1 cellular context compared by ENCODE assay signal in the genomic region with DNA sequence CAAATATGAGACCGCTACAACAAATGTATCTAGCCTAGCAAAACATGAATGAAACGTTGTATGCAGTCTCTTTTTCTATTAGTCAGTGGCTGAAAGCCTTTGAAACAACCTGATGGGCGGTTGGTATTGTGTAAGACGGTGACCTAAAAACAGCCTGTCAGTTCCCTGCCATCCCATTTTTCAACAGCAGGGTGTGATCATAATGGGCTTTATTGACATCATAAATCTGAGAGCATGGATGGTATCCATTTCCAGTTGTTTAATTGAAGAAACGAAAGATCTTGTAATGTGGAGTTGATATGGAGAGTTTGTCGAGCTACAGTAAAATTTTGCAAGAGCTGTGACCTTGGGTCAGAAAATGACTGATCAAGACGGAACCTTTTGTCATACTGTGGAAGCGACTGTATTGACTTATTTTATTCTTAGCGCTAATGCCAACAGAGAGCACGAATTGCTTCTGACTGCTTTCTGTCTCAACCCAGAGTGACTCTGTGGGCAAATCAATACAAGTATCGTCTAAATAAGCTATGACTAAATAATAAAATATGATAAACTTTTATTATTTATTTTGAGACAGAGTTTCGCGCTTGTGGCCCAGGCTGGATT.
TF ChIP-seq lines count a peak whose summit lies in the region.

No MANE protein-coding gene starts in this region.

TF ChIP-seq in H1, 55 proteins besides CTCF, POLR2A, EP300 and RAD21:
- TF ChIP-seq CEBPB (IDR thresholded peaks at IDR 0.05; ENCODE audit: low read depth, low read length) (peak; percentile 85), FOSL1 (IDR thresholded peaks at IDR 0.05; ENCODE audit: insufficient read depth, low read depth, low read length) (no peak)
TF ChIP-seq in H1: peak in this region for 1.
